ENCODE assay signal across 18 cellular contexts in the genomic region with DNA sequence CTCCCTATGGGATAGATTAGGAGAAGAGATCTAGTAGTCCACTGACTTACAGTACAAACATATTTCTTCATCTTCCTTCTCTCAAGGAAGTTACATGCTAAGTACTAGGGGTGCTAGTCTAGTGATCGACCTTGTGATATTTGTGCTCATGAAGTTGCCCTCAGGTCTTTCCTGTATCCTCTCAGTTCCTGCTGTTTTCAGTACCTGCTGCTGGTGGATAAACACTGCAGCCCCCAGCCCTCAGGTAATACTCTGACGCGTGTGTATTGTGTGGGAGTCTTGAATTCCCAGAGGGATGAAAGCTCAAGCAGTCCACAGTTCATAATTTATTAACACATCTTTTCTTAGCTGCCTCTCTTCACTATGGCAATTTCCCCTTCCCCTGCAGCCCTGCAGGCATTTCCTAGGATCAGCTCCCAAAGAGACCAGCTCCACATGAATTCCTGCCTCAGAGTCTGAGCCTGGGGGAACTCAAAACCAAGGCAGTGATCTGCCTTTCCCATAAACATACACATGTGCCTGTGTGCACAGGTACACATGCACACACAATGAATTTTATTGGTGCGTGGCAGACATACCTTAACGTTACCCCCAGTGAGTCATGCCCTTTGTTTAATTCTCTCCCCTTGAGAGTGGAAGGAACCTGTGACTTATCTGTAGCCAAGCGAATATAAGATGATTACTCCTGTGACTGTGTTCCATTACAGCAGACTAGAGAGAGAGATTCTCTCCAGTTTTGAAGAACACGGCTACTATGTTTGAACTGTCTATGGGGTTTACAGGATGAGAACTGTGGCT. TPM values are rescaled to one million over a fixed set of nuclear protein-coding genes. Genes with fewer than 3 reads are reported as not detected.
DNase-seq lines count a peak whose midpoint lies in the region; TF ChIP-seq lines count a peak whose summit lies in the region.
"Had no signal": no experiment of that assay in that cellular context is flagged by ENCODE, and none has a peak within 500 bp of the region (broad histone marks: within the 10 kb centered on the region; RNA-seq: fewer than 3 reads in every experiment).

No MANE protein-coding gene starts in this region.

- H4K8ac ChIP-seq in mesendoderm (ENCODE audit: low read depth, low read length), result no peak overlapping the region

- no peaks in the 10 kb centered on the region for H3K36me3 Mint-ChIP-seq in brain

- no peaks in the 10 kb centered on the region for H3K9me3 Mint-ChIP-seq in brain
- H3K9me3 Mint-ChIP-seq: activated B cell treated with CpG ODN at 0.5 μM for 24 hours; activated T-cell treated with anti-CD3 and anti-CD28 coated beads, Interleukin-2, amount 50 U/mL, for 24 hours had no signal

- H2AK5ac ChIP-seq in mesendoderm (ENCODE audit: low read length), result no peak overlapping the region

- peaks cover 10% of the 10 kb centered on the region for H3K27me3 Mint-ChIP-seq in brain

- H3K79me1 ChIP-seq in mesendoderm (ENCODE audit: low read length), result no peaks in the 10 kb centered on the region

- H3K27ac Mint-ChIP-seq in brain, result peak overlapping the region in 3 of 5 experiments; percentile 63 to 85 (median 78)
- H3K27ac Mint-ChIP-seq: activated B cell treated with CpG ODN at 0.5 μM for 24 hours; activated T-cell treated with anti-CD3 and anti-CD28 coated beads, Interleukin-2, amount 50 U/mL, for 24 hours had no signal

- WGBS in mesendoderm (ENCODE audit: extremely low coverage, insufficient coverage, low lambda C conversion rate), result no CpG with 5 or more reads among the region's 7 CpGs

- no peaks in the 10 kb centered on the region for H4K20me1 ChIP-seq in BLaER1 treated with 17β-estradiol and CSF1 and Interleukin-3, amounts not matched to agents 10 nM and 100 nM

- no peak for TF ChIP-seq CTCF in brain (conservative IDR thresholded peaks at IDR 0.05)

- peaks cover 0 to 28% (median 14%) of the 10 kb centered on the region in 10 experiments; a peak in 12 of 20 replicates for H3K4me1 ChIP-seq in BLaER1 treated with 17β-estradiol and CSF1 and Interleukin-3, amounts not matched to agents 10 nM and 100 nM
- H3K4me1 ChIP-seq in mesendoderm (ENCODE audit: control insufficient read depth, low read depth, low read length), result no peaks in the 10 kb centered on the region

- no peak overlapping the region for H3K23ac ChIP-seq in mesendoderm (ENCODE audit: low read length)

- H3K4me2 ChIP-seq in BLaER1 treated with 17β-estradiol and CSF1 and Interleukin-3, amounts not matched to agents 10 nM and 100 nM, result peak overlapping the region in 6 of 11 experiments; percentile 15 to 53 (median 44); a peak in 5 of 22 replicates
- no peak overlapping the region for H3K4me2 ChIP-seq in mesendoderm (ENCODE audit: low read length)

- no peak overlapping the region for H3K9ac ChIP-seq in BLaER1 treated with 17β-estradiol and CSF1 and Interleukin-3, amounts not matched to agents 10 nM and 100 nM
- H3K9ac ChIP-seq in mesendoderm (ENCODE audit: low read length), result no peak overlapping the region

- H3K56ac ChIP-seq in mesendoderm (ENCODE audit: low read length), result no peak overlapping the region

- no peaks in the 10 kb centered on the region for H3K79me2 ChIP-seq in mesendoderm (ENCODE audit: control insufficient read depth, insufficient read depth, low read length)

- DNase-seq in HPDE6-E6E7 (ENCODE audit: extremely low spot score) (peak; percentile 28), mesendoderm (peak; percentile 23), mesenteric fat pad (ENCODE audit: low spot score) (no peak), epidermal melanocyte (ENCODE audit: insufficient read length, low spot score) (no peak), NCI-H1436 (lab: John Stamatoyannopoulos, UW) (no peak)
- DNase-seq in stimulated activated CD8-positive, alpha-beta memory T cell treated with anti-CD3 and anti-CD28 coated beads, Interleukin-4, amount 100 ng/mL, for 48 hours, result no peak
- DNase-seq: activated B cell treated with CpG ODN at 0.5 μM for 24 hours; activated T-cell treated with anti-CD3 and anti-CD28 coated beads, Interleukin-2, amount 50 U/mL, for 24 hours; hypothalamus; NK-92 treated with Interleukin-12 subunit alpha and Interleukin-12 subunit beta, amount 100 ng/mL, for 24 hours; stimulated activated CD4-positive, alpha-beta T cell treated with anti-CD3 and anti-CD28 coated beads, Interleukin-12 subunit alpha, Interleukin-12 subunit beta, amount 100 ng/mL, for 4 hours had no signal

- H2BK5ac ChIP-seq in mesendoderm (ENCODE audit: low read length), result no peak overlapping the region

- H2BK120ac ChIP-seq in mesendoderm (ENCODE audit: low read depth, low read length), result no peak overlapping the region

- H3K9me3 ChIP-seq in BLaER1 treated with 17β-estradiol and CSF1 and Interleukin-3, amounts not matched to agents 10 nM and 100 nM (replicated peaks in 1 of 11), result no peaks in the 10 kb centered on the region
- H3K9me3 ChIP-seq: thoracic aorta had no signal

- H3K4me3 ChIP-seq in BLaER1 treated with 17β-estradiol and CSF1 and Interleukin-3, amounts not matched to agents 10 nM and 100 nM, result no peak overlapping the region
- H3K4me3 ChIP-seq in mesendoderm (ENCODE audit: low read length), result no peak overlapping the region
- H3K4me3 ChIP-seq: coronary artery, lung, thoracic aorta had no signal

- no peak overlapping the region for H2BK15ac ChIP-seq in mesendoderm (replicated peaks; ENCODE audit: low read depth)

- H3K18ac ChIP-seq in mesendoderm (ENCODE audit: low read length), result no peak overlapping the region

- no peak overlapping the region for H4K5ac ChIP-seq in mesendoderm (ENCODE audit: low read length)

- no peak overlapping the region for H3K4me3 Mint-ChIP-seq in brain
- H3K4me3 Mint-ChIP-seq: activated B cell treated with CpG ODN at 0.5 μM for 24 hours; activated T-cell treated with anti-CD3 and anti-CD28 coated beads, Interleukin-2, amount 50 U/mL, for 24 hours had no signal

- H3K4ac ChIP-seq in mesendoderm (ENCODE audit: low read depth, low read length), result no peak overlapping the region

- H3K27me3 ChIP-seq in BLaER1 treated with 17β-estradiol and CSF1 and Interleukin-3, amounts not matched to agents 10 nM and 100 nM, result no peaks in the 10 kb centered on the region
- no peaks in the 10 kb centered on the region for H3K27me3 ChIP-seq in mesendoderm (ENCODE audit: insufficient read depth, low read length, poor library complexity)

- no peaks in the 10 kb centered on the region for H3K36me3 ChIP-seq in BLaER1 treated with 17β-estradiol and CSF1 and Interleukin-3, amounts not matched to agents 10 nM and 100 nM
- no peaks in the 10 kb centered on the region for H3K36me3 ChIP-seq in mesendoderm (ENCODE audit: control insufficient read depth, insufficient read depth, low read length)
- H3K36me3 ChIP-seq: thoracic aorta had no signal

- H3K27ac ChIP-seq in BLaER1 treated with 17β-estradiol and CSF1 and Interleukin-3, amounts not matched to agents 10 nM and 100 nM, result no peak overlapping the region
- H3K27ac ChIP-seq in mesendoderm (ENCODE audit: low read depth, low read length), result no peak overlapping the region
- H3K27ac ChIP-seq: coronary artery, thoracic aorta had no signal

- H3K4me1 Mint-ChIP-seq in brain, result peaks cover 41% of the 10 kb centered on the region
- H3K4me1 Mint-ChIP-seq: activated B cell treated with CpG ODN at 0.5 μM for 24 hours had no signal

RNA-seq across cellular contexts. Expression of gene HMGCS2, which starts 14.0 kb away (rescaled TPM):
- not detected for polyA plus RNA-seq in brain (ENCODE audit: insufficient read depth, low read depth, low replicate concordance)
- polyA plus RNA-seq in mesendoderm (2013, experiment 1 of 2), result not detected
- not detected for polyA plus RNA-seq in mesendoderm (2013, experiment 2 of 2)
- total RNA-seq in mesenteric fat pad, result 0.71 TPM
- total RNA-seq: activated B cell treated with CpG ODN at 0.5 μM for 24 hours, fibroblast of lung had no signal
- polyA plus RNA-seq: fibroblast of lung had no signal

RNA-seq across cellular contexts. Expression of gene REG4, which starts 28.5 kb away (rescaled TPM):
- not detected for polyA plus RNA-seq in brain (ENCODE audit: insufficient read depth, low read depth, low replicate concordance)
- not detected for polyA plus RNA-seq in mesendoderm (2013, experiment 1 of 2)
- not detected for polyA plus RNA-seq in mesendoderm (2013, experiment 2 of 2)
- 0.26 TPM for total RNA-seq in mesenteric fat pad
- total RNA-seq: activated B cell treated with CpG ODN at 0.5 μM for 24 hours, fibroblast of lung, lung, omental fat pad had no signal
- polyA plus RNA-seq: fibroblast of lung had no signal

Comparison
In these comparisons a context has a peak if more than half of its experiments do, and no peak if none do; other contexts are left out.
1. DNase-seq: peak in HPDE6-E6E7 (single experiment) and mesendoderm (single experiment); none in mesenteric fat pad (single experiment), epidermal melanocyte (single experiment), stimulated activated CD8-positive, alpha-beta memory T cell treated with anti-CD3 and anti-CD28 coated beads, Interleukin-4, amount 100 ng/mL, for 48 hours (single experiment) and NCI-H1436 (single experiment).